Comparison of ENCODE assay signal across 9 cellular contexts in genomic region chr1:110780600-110781484, GRCh38.
DNase-seq lines count a peak whose midpoint lies in the region; ATAC-seq, FAIRE-seq and TF ChIP-seq lines count a peak whose summit lies in the region.
"Had no signal": no experiment of that assay in that cellular context is flagged by ENCODE, and none has a peak within 500 bp of the region (broad histone marks: within the 10 kb centered on the region; RNA-seq: fewer than 3 reads in every experiment).

No MANE protein-coding gene starts in this region.

- DNase-seq in D721Med (ENCODE audit: insufficient read length, low spot score) (peak; percentile 34), OCI-M1 (lab: John Stamatoyannopoulos, UW) (peak; percentile 84), fibroblast of the aortic adventitia (ENCODE audit: low read depth) (peak; percentile 73), neural crest cell (ENCODE audit: low read depth, low spot score) (peak; percentile 65)
- DNase-seq in activated T-cell treated with anti-CD3 and anti-CD28 coated beads, Interleukin-2, amount 50 U/mL, for 4 hours = peak; percentile 74
- DNase-seq in stimulated activated naive CD8-positive, alpha-beta T cell treated with anti-CD3 and anti-CD28 coated beads, Interleukin-15, amount 100 ng/mL, for 72 hours = peak; percentile 77 to 80

- TF ChIP-seq CTCF in D721Med (IDR thresholded peaks at IDR 0.05; ENCODE audit: insufficient read depth, missing control alignments) = peak; percentile 73
- peak; percentile 68 for TF ChIP-seq CTCF in fibroblast of the aortic adventitia (IDR thresholded peaks at IDR 0.05; ENCODE audit: insufficient read depth, low read length)
- TF ChIP-seq CTCF in neural crest cell (conservative IDR thresholded peaks at IDR 0.05) = peak; percentile 82

- ATAC-seq in activated T-cell treated with anti-CD3 and anti-CD28 coated beads, Interleukin-2, amount 50 U/mL, for 4 hours = peak; percentile 71 to 73
- ATAC-seq in stimulated activated naive CD8-positive, alpha-beta T cell treated with anti-CD3 and anti-CD28 coated beads, Interleukin-15, amount 100 ng/mL, for 72 hours = peak; percentile 82
- ATAC-seq in GM21825 (IDR thresholded peaks at IDR 0.05; ENCODE audit: unreplicated experiment) = no peak

- peaks cover 39% of the 10 kb centered on the region for H3K4me1 Mint-ChIP-seq in activated T-cell treated with anti-CD3 and anti-CD28 coated beads, Interleukin-2, amount 50 U/mL, for 4 hours (ENCODE audit: low read depth)
- no peaks in the 10 kb centered on the region for H3K4me1 Mint-ChIP-seq in neural crest cell
- H3K4me1 Mint-ChIP-seq in stimulated activated naive CD8-positive, alpha-beta T cell treated with anti-CD3 and anti-CD28 coated beads, Interleukin-15, amount 100 ng/mL, for 72 hours = peaks cover 34% of the 10 kb centered on the region

- H3K36me3 ChIP-seq in HUES6 (ENCODE audit: control insufficient read depth, insufficient read depth, low read length) = no peaks in the 10 kb centered on the region

- H3K4me1 ChIP-seq in HUES6 (ENCODE audit: control insufficient read depth, insufficient read depth, low read length) = peaks cover 3% of the 10 kb centered on the region; the same call in 1 of the 2 replicates

- H3K27ac ChIP-seq in HUES6 (ENCODE audit: low read depth, low read length) = no peak overlapping the region

- peaks cover 2% of the 10 kb centered on the region for H3K27me3 Mint-ChIP-seq in activated T-cell treated with anti-CD3 and anti-CD28 coated beads, Interleukin-2, amount 50 U/mL, for 4 hours (ENCODE audit: low read depth)
- peaks cover 73% of the 10 kb centered on the region for H3K27me3 Mint-ChIP-seq in neural crest cell (ENCODE audit: low read depth)
- H3K27me3 Mint-ChIP-seq in stimulated activated naive CD8-positive, alpha-beta T cell treated with anti-CD3 and anti-CD28 coated beads, Interleukin-15, amount 100 ng/mL, for 72 hours = no peaks in the 10 kb centered on the region

- no peak overlapping the region for H3K9ac ChIP-seq in HUES6 (ENCODE audit: low read length)

- H3K27ac Mint-ChIP-seq in neural crest cell (ENCODE audit: unreplicated experiment) = no peak overlapping the region
- H3K27ac Mint-ChIP-seq in stimulated activated naive CD8-positive, alpha-beta T cell treated with anti-CD3 and anti-CD28 coated beads, Interleukin-15, amount 100 ng/mL, for 72 hours = peak overlapping the region in 1 of 2 donors; percentile 15

- H3K4me3 ChIP-seq in HUES6 (ENCODE audit: low read depth, low read length) (peak overlapping the region; percentile 58), fibroblast of the aortic adventitia (ENCODE audit: low read depth, low read length) (no peak overlapping the region)

- H3K4me3 Mint-ChIP-seq in activated T-cell treated with anti-CD3 and anti-CD28 coated beads, Interleukin-2, amount 50 U/mL, for 4 hours = peak overlapping the region; percentile 3
- no peak overlapping the region for H3K4me3 Mint-ChIP-seq in neural crest cell
- H3K4me3 Mint-ChIP-seq in stimulated activated naive CD8-positive, alpha-beta T cell treated with anti-CD3 and anti-CD28 coated beads, Interleukin-15, amount 100 ng/mL, for 72 hours = peak overlapping the region in 1 of 2 donors; percentile 9

- no peaks in the 10 kb centered on the region for H3K9me3 ChIP-seq in HUES6 (ENCODE audit: control insufficient read depth, insufficient read depth, low read depth, low read length)

- peaks cover 45% of the 10 kb centered on the region for H3K27me3 ChIP-seq in HUES6 (ENCODE audit: control insufficient read depth, insufficient read depth, low read length)

- no peaks in the 10 kb centered on the region for H3K36me3 Mint-ChIP-seq in activated T-cell treated with anti-CD3 and anti-CD28 coated beads, Interleukin-2, amount 50 U/mL, for 4 hours (ENCODE audit: insufficient read depth)
- H3K36me3 Mint-ChIP-seq in neural crest cell (ENCODE audit: low read depth) = no peaks in the 10 kb centered on the region

- H3K9me3 Mint-ChIP-seq in activated T-cell treated with anti-CD3 and anti-CD28 coated beads, Interleukin-2, amount 50 U/mL, for 4 hours = no peaks in the 10 kb centered on the region
- no peaks in the 10 kb centered on the region for H3K9me3 Mint-ChIP-seq in neural crest cell
- no peaks in the 10 kb centered on the region for H3K9me3 Mint-ChIP-seq in stimulated activated naive CD8-positive, alpha-beta T cell treated with anti-CD3 and anti-CD28 coated beads, Interleukin-15, amount 100 ng/mL, for 72 hours

- FAIRE-seq in D721Med (lab: Jason Lieb, UNC) = no peak
- FAIRE-seq: TTC549 had no signal

Comparison
In these comparisons a context has a peak if more than half of its experiments do, and no peak if none do; other contexts are left out.
1. DNase-seq: peak in every context shown above with its lines; median percentile 84 in OCI-M1; 78 in stimulated activated naive CD8-positive, alpha-beta T cell treated with anti-CD3 and anti-CD28 coated beads, Interleukin-15, amount 100 ng/mL, for 72 hours; 74 in activated T-cell treated with anti-CD3 and anti-CD28 coated beads, Interleukin-2, amount 50 U/mL, for 4 hours; 73 in fibroblast of the aortic adventitia; 65 in neural crest cell; 34 in D721Med.